30 cellular contexts compared by ENCODE assay signal in the genomic region with DNA sequence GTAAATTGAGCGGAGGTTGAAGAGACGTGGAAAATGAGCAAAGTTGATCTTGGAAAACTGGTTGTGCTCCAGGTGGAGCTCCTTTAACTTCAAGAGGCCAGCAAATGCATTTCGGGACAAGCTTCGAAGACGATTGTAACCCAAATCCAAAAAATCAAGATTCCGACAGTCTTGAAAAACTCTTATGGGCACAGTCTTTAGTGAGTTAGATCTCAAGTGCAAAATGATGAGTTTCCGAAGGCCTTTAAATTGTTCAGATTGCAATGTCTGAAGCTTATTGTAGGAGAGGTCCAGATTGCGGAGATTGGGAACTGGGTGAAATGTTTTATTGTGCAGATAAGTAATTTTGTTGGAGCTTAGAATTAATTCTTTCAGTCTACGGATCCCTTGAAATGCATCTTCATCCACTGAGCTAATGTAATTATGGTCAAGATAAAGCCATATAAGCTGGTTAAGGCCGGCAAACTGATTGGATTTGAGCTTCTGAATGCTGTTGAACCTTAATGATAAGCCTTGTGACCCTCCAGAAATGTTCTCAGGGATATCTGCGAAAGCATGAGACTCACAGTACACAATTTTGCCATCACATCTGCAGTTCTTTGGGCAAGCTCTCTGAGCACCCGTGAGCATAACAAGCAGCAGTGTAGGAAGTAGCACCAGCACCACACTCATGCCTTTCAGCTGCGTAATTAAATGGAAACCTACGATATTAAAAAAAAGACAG. TPM values are rescaled to one million over a fixed set of nuclear protein-coding genes. Genes with fewer than 3 reads are reported as not detected.
DNase-seq lines count a peak whose midpoint lies in the region; ATAC-seq, FAIRE-seq and TF ChIP-seq lines count a peak whose summit lies in the region.
"Had no signal": no experiment of that assay in that cellular context is flagged by ENCODE, and none has a peak within 500 bp of the region (broad histone marks: within the 10 kb centered on the region; RNA-seq: fewer than 3 reads in every experiment).

No MANE protein-coding gene starts in this region.

- no peak for FAIRE-seq in RCC 7860 (lab: Jason Lieb, UNC)
- FAIRE-seq: A549, HepG2, keratinocyte had no signal

- no peak for ATAC-seq in GM21576 (IDR thresholded peaks at IDR 0.05; ENCODE audit: unreplicated experiment)
- ATAC-seq: A549, HepG2, lower lobe of right lung, SK-N-SH treated with all-trans-retinoic acid at 6 μM for 48 hours had no signal

- 92 to 95% methylated on average over 11 to 14 of the region's 14 CpGs for WGBS in endodermal cell (ENCODE audit: insufficient coverage in 1 of 2, insufficient read length in 1 of 2), 2 experiments

- no peaks in the 10 kb centered on the region for H3K9me3 ChIP-seq in endodermal cell (ENCODE audit: control insufficient read depth, low read length)
- H3K9me3 ChIP-seq: BE2C, lower lobe of right lung, transverse colon had no signal

- H3K27ac ChIP-seq in endodermal cell (ENCODE audit: low read depth, low read length) (no peak overlapping the region), brain microvascular endothelial cell (no peak overlapping the region)
- H3K27ac ChIP-seq: A549, epithelial cell of prostate, GM23248, lower lobe of right lung, spleen, transverse colon had no signal

- peaks cover 6% of the 10 kb centered on the region for H3K4me1 ChIP-seq in endodermal cell (ENCODE audit: control insufficient read depth, insufficient read depth, low read length)
- H3K4me1 ChIP-seq: A549, BE2C, lower lobe of right lung, spleen, transverse colon had no signal

- H3K4me3 ChIP-seq in endodermal cell (ENCODE audit: low read length) (no peak overlapping the region), brain microvascular endothelial cell (ENCODE audit: low read depth, low read length) (no peak overlapping the region)
- H3K4me3 ChIP-seq: A549, GM23248, lower lobe of right lung, spleen, transverse colon had no signal

- H3K9ac ChIP-seq in endodermal cell (ENCODE audit: extremely low read depth, low read length, poor library complexity, severe bottlenecking), result no peak overlapping the region
- H3K9ac ChIP-seq: GM23248 had no signal

- peak; percentile 76 for DNase-seq in Caki2 (ENCODE audit: low read depth)
- peak; percentile 90 for DNase-seq in NCI-H82 treated with DMSO at 0.1 percent for 48 hours (lab: John Stamatoyannopoulos, UW; ENCODE audit: unreplicated experiment)
- DNase-seq in endodermal cell, result no peak
- peak; percentile 56 for DNase-seq in pons (ENCODE audit: low spot score)
- no peak for DNase-seq in RCC 7860 (ENCODE audit: low spot score)
- no peak for DNase-seq in HuH-7.5 (ENCODE audit: low spot score)
- no peak for DNase-seq in brain microvascular endothelial cell
- DNase-seq: activated CD4-positive, alpha-beta memory T cell treated with anti-CD3 and anti-CD28 coated beads, Interleukin-2, amount 10 ng/mL, durations not matched to agents 7 days and 5 days; activated CD4-positive, CD25-positive, alpha-beta regulatory T cell; activated naive CD4-positive, alpha-beta T cell; BE2C; COR-L47; GM23248; lower lobe of right lung; NCI-H1105 treated with DMSO at 0.1 percent for 48 hours; NCI-H2081; NCI-H446; RPMI8226; spleen; stimulated activated CD4-positive, alpha-beta T cell treated with anti-CD3 and anti-CD28 coated beads, Interleukin-4, amount 100 ng/mL, for 1 hour; stimulated activated naive CD4-positive, alpha-beta T cell treated with Interleukin-2 at 50 U/mL for 16 hours; transverse colon had no signal

- no peaks in the 10 kb centered on the region for H3K27me3 Mint-ChIP-seq in endodermal cell (ENCODE audit: insufficient read depth)
- H3K27me3 Mint-ChIP-seq: activated CD4-positive, alpha-beta memory T cell treated with anti-CD3 and anti-CD28 coated beads, Interleukin-2, amount 10 ng/mL, durations not matched to agents 7 days and 5 days had no signal

- no peaks in the 10 kb centered on the region for H3K27me3 ChIP-seq in endodermal cell (ENCODE audit: control insufficient read depth, insufficient read depth, low read length, poor library complexity, severe bottlenecking)
- H3K27me3 ChIP-seq in brain microvascular endothelial cell (replicated peaks), result no peaks in the 10 kb centered on the region
- H3K27me3 ChIP-seq: BE2C, spleen had no signal

- H3K9me3 Mint-ChIP-seq in endodermal cell, result no peaks in the 10 kb centered on the region

- H3K36me3 ChIP-seq in endodermal cell (ENCODE audit: control insufficient read depth, insufficient read depth, low read length) (no peaks in the 10 kb centered on the region), brain microvascular endothelial cell (replicated peaks) (no peaks in the 10 kb centered on the region)
- H3K36me3 ChIP-seq: BE2C, lower lobe of right lung, spleen, transverse colon had no signal

- peaks cover 51% of the 10 kb centered on the region for H3K4me1 Mint-ChIP-seq in endodermal cell
- H3K4me1 Mint-ChIP-seq: activated CD4-positive, alpha-beta memory T cell treated with anti-CD3 and anti-CD28 coated beads, Interleukin-2, amount 10 ng/mL, durations not matched to agents 7 days and 5 days had no signal

- in situ Hi-C loops in Caki2 (cut with HindIII; ENCODE audit: low pct_unique_long_range_greater_than_20kb, low sequenced_read_pairs) (no loop called here), brain microvascular endothelial cell (cut with HindIII; ENCODE audit: low pct_ligation_motif_present, low sequenced_read_pairs) (no loop called here)

- H3K36me3 Mint-ChIP-seq in endodermal cell (ENCODE audit: low read depth), result peaks cover 14% of the 10 kb centered on the region

- H3K27ac Mint-ChIP-seq in endodermal cell, result no peak overlapping the region
- H3K27ac Mint-ChIP-seq: activated CD4-positive, alpha-beta memory T cell treated with anti-CD3 and anti-CD28 coated beads, Interleukin-2, amount 10 ng/mL, durations not matched to agents 7 days and 5 days had no signal

- TF ChIP-seq CTCF in endodermal cell (conservative IDR thresholded peaks at IDR 0.05), result no peak
- TF ChIP-seq CTCF in brain microvascular endothelial cell (IDR thresholded peaks at IDR 0.05; ENCODE audit: low read depth, low read length, missing control alignments), result no peak

- H3K4me3 Mint-ChIP-seq in endodermal cell, result peak overlapping the region; percentile 56
- H3K4me3 Mint-ChIP-seq: activated CD4-positive, alpha-beta memory T cell treated with anti-CD3 and anti-CD28 coated beads, Interleukin-2, amount 10 ng/mL, durations not matched to agents 7 days and 5 days had no signal

RNA-seq across cellular contexts. Expression of a gene that starts 2.9 kb away (rescaled TPM):
- 2.1 and 2.6 TPM in 2 replicates for total RNA-seq in Caki2 (2014; rRNA removed; shearing (Covaris generic); ENCODE audit: low replicate concordance)
- total RNA-seq in endodermal cell, result 10 to 100 TPM in 1 of 2 donors, 1 to 10 TPM in 1; 7.0 to 21.1 TPM
- polyA plus RNA-seq in endodermal cell (2013, experiment 1 of 2), result 6.9 TPM
- polyA plus RNA-seq in endodermal cell (2013, experiment 2 of 2), result 6.8 TPM
- total RNA-seq: activated CD4-positive, alpha-beta memory T cell treated with anti-CD3 and anti-CD28 coated beads, Interleukin-2, amount 10 ng/mL, durations not matched to agents 7 days and 5 days; dermis microvascular lymphatic vessel endothelial cell; fibroblast of villous mesenchyme; GM23248 had no signal
- polyA plus RNA-seq: GM23248, keratinocyte had no signal

Comparison
In these comparisons a context has a peak if more than half of its experiments do, and no peak if none do; other contexts are left out.
1. DNase-seq: peak in Caki2 (single experiment), NCI-H82 treated with DMSO at 0.1 percent for 48 hours (single experiment) and pons (single experiment); none in endodermal cell (single experiment), RCC 7860 (single experiment), HuH-7.5 (single experiment) and brain microvascular endothelial cell (single experiment).